20 cellular contexts compared by ENCODE assay signal in genomic region chr7:23438171-23438570, GRCh38. TPM values are rescaled to one million over a fixed set of nuclear protein-coding genes. Genes with fewer than 3 reads are reported as not detected.
"Had no signal": no experiment of that assay in that cellular context is flagged by ENCODE, and none has a peak within 500 bp of the region (broad histone marks: within the 10 kb centered on the region; RNA-seq: fewer than 3 reads in every experiment).

No MANE protein-coding gene starts in this region.

- H3K4me3 Mint-ChIP-seq: naive B cell; nephron; neural progenitor cell; stimulated activated memory B cell treated with anti-CD40 and anti-IgM and Interleukin-4, amounts not matched to agents 10 μg/mL and 1 μg/mL and 100 μg/mL, for 72 hours; stimulated activated naive CD8-positive, alpha-beta T cell treated with anti-CD3 and anti-CD28 coated beads, Interleukin-15, Interleukin-2, amounts not matched to agents 100 ng/mL and 50 ng/mL, for 24 hours had no signal

- H3K36me3 Mint-ChIP-seq: naive B cell; stimulated activated memory B cell treated with anti-CD40 and anti-IgM and Interleukin-4, amounts not matched to agents 10 μg/mL and 1 μg/mL and 100 μg/mL, for 72 hours had no signal

- H3K9me3 ChIP-seq: gastrocnemius medialis, lower lobe of right lung, psoas muscle, sigmoid colon, spleen, suprapubic skin, transverse colon had no signal

- H3K27ac Mint-ChIP-seq: naive B cell; nephron; neural progenitor cell; stimulated activated memory B cell treated with anti-CD40 and anti-IgM and Interleukin-4, amounts not matched to agents 10 μg/mL and 1 μg/mL and 100 μg/mL, for 72 hours; stimulated activated naive CD8-positive, alpha-beta T cell treated with anti-CD3 and anti-CD28 coated beads, Interleukin-15, Interleukin-2, amounts not matched to agents 100 ng/mL and 50 ng/mL, for 24 hours had no signal

- H3K4me2 ChIP-seq: neural progenitor cell had no signal

- H3K4me1 Mint-ChIP-seq: naive B cell; nephron; stimulated activated memory B cell treated with anti-CD40 and anti-IgM and Interleukin-4, amounts not matched to agents 10 μg/mL and 1 μg/mL and 100 μg/mL, for 72 hours had no signal

- H3K9me3 Mint-ChIP-seq: naive B cell; nephron; stimulated activated memory B cell treated with anti-CD40 and anti-IgM and Interleukin-4, amounts not matched to agents 10 μg/mL and 1 μg/mL and 100 μg/mL, for 72 hours; stimulated activated naive CD8-positive, alpha-beta T cell treated with anti-CD3 and anti-CD28 coated beads, Interleukin-15, Interleukin-2, amounts not matched to agents 100 ng/mL and 50 ng/mL, for 24 hours had no signal

- H2AFZ ChIP-seq: neural progenitor cell, parathyroid adenoma had no signal

- H3K79me2 ChIP-seq: parathyroid adenoma had no signal

- H3K27me3 ChIP-seq: gastrocnemius medialis, neural progenitor cell, sigmoid colon, transverse colon had no signal

- H3K27ac ChIP-seq: dorsolateral prefrontal cortex, gastrocnemius medialis, lower lobe of right lung, neural progenitor cell, parathyroid adenoma, psoas muscle, sigmoid colon, skin epidermis, spleen, suprapubic skin, transverse colon had no signal

- H3K4me3 ChIP-seq: dorsolateral prefrontal cortex, gastrocnemius medialis, lower lobe of right lung, neural progenitor cell, psoas muscle, sigmoid colon, skin epidermis, spleen, suprapubic skin, transverse colon had no signal

- H3K4me1 ChIP-seq: gastrocnemius medialis, lower lobe of right lung, neural progenitor cell, parathyroid adenoma, psoas muscle, sigmoid colon, spleen, suprapubic skin, transverse colon had no signal

- DNase-seq: dorsolateral prefrontal cortex; effector CD4-positive, alpha-beta T cell; gastrocnemius medialis; head of caudate nucleus; left ventricle myocardium superior; lower lobe of right lung; naive B cell; psoas muscle; right cardiac atrium; sigmoid colon; spleen; stimulated activated CD4-positive, alpha-beta T cell treated with anti-CD3 and anti-CD28 coated beads, Interleukin-4, amount 100 ng/mL, for 4 hours; transverse colon had no signal

- H3K9ac ChIP-seq: neural progenitor cell, parathyroid adenoma had no signal

- H3K27me3 Mint-ChIP-seq: stimulated activated memory B cell treated with anti-CD40 and anti-IgM and Interleukin-4, amounts not matched to agents 10 μg/mL and 1 μg/mL and 100 μg/mL, for 72 hours had no signal

- H3K36me3 ChIP-seq: gastrocnemius medialis, lower lobe of right lung, sigmoid colon, spleen, suprapubic skin, transverse colon had no signal

- ATAC-seq: gastrocnemius medialis; left ventricle myocardium superior; lower lobe of right lung; psoas muscle; right cardiac atrium; stimulated activated memory B cell treated with anti-CD40 and anti-IgM and Interleukin-4, amounts not matched to agents 10 μg/mL and 1 μg/mL and 100 μg/mL, for 72 hours had no signal

RNA-seq across cellular contexts. Expression of gene IGF2BP3, which starts 32.1 kb away (rescaled TPM):
- total RNA-seq: left ventricle myocardium superior had no signal
